ENCODE assay signal across 19 cellular contexts in the genomic region with DNA sequence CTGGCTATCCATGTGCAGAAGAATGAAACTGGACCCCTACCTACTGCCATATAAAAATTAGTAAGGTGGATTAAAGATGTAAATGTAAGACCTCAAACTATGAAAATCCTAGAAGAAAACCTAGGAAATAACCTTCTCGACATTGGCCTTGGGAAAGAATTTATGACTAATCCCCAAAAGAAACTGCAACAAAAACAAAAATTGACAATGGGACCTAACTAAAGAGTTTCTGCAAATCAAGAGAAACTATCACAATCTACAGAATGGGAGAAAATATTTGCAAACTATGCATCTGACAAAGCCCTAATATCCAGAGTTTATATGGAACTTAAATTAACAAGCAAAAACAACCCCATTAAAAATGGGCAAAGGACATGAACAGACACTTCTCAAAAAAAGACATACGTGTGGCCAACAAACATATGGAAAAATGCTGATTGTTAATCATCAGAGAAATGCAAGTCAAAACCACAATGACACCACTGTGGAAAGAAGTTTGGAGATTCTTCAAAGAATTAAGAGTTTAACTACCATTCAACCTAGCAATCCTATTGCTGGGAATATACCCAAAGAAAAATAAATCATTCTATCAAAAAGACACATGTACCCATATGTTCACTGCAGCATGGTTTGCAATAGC.
A peak's percentile ranks its signal among the peaks of the same experiment; 100 is the strongest.
DNase-seq lines count a peak whose midpoint lies in the region; ATAC-seq and TF ChIP-seq lines count a peak whose summit lies in the region.
"Had no signal": no experiment of that assay in that cellular context is flagged by ENCODE, and none has a peak within 500 bp of the region (broad histone marks: within the 10 kb centered on the region; RNA-seq: fewer than 3 reads in every experiment).

No MANE protein-coding gene starts in this region.

- no peak overlapping the region for H3K4me3 ChIP-seq in AG10803 (ENCODE audit: low read length)
- H3K4me3 ChIP-seq: HAP-1, K562 had no signal

- H3K27ac Mint-ChIP-seq in activated T-helper 17 cell treated with anti-CD3 and anti-CD28 coated beads, Interleukin-2, amount 50 U/mL, for 72 hours, result peak overlapping the region; percentile 54

- H3K27me3 Mint-ChIP-seq in activated T-helper 17 cell treated with anti-CD3 and anti-CD28 coated beads, Interleukin-2, amount 50 U/mL, for 72 hours, result no peaks in the 10 kb centered on the region

- no peak for TF ChIP-seq CTCF in AG10803 (conservative IDR thresholded peaks at IDR 0.05; ENCODE audit: low read length)

- H3K4me1 Mint-ChIP-seq in activated T-helper 17 cell treated with anti-CD3 and anti-CD28 coated beads, Interleukin-2, amount 50 U/mL, for 72 hours, result peaks cover 6% of the 10 kb centered on the region

- ATAC-seq in activated T-helper 17 cell treated with anti-CD3 and anti-CD28 coated beads, Interleukin-2, amount 50 U/mL, for 72 hours (replicated peaks), result no peak
- ATAC-seq in HG03196 (IDR thresholded peaks at IDR 0.05; ENCODE audit: unreplicated experiment), result no peak
- ATAC-seq: K562, SK-N-SH treated with all-trans-retinoic acid at 6 μM for 48 hours had no signal

- DNase-seq in AG10803 (ENCODE audit: low read depth), result peak; percentile 31
- peak; percentile 50 for DNase-seq in ELR (ENCODE audit: low read depth)
- peak; percentile 52 for DNase-seq in iris pigment epithelial cell (ENCODE audit: low read depth)
- no peak for DNase-seq in T-helper 1 cell
- DNase-seq in SHP77 treated with DMSO at 0.1 percent for 48 hours (lab: John Stamatoyannopoulos, UW), result no peak
- DNase-seq: ACHN, AML-193, DMS79, MV-4-11, NCI-H187 treated with DMSO at 0.1 percent for 48 hours, NCI-H2227 treated with DMSO at 0.1 percent for 48 hours, NCI-H510A treated with DMSO at 0.1 percent for 48 hours, NCI-H774, SHP77 had no signal

- H3K4me3 Mint-ChIP-seq in activated T-helper 17 cell treated with anti-CD3 and anti-CD28 coated beads, Interleukin-2, amount 50 U/mL, for 72 hours, result no peak overlapping the region

- H3K9me3 Mint-ChIP-seq in activated T-helper 17 cell treated with anti-CD3 and anti-CD28 coated beads, Interleukin-2, amount 50 U/mL, for 72 hours, result no peaks in the 10 kb centered on the region

- peaks cover 88% of the 10 kb centered on the region for H3K36me3 Mint-ChIP-seq in activated T-helper 17 cell treated with anti-CD3 and anti-CD28 coated beads, Interleukin-2, amount 50 U/mL, for 72 hours (ENCODE audit: low read depth)

Comparison
In these comparisons a context has a peak if more than half of its experiments do, and no peak if none do; other contexts are left out.
1. DNase-seq: peak in AG10803 (single experiment), ELR (single experiment) and iris pigment epithelial cell (single experiment); none in T-helper 1 cell (0 of 5) and SHP77 treated with DMSO at 0.1 percent for 48 hours (single experiment).